Comparison of ENCODE assay signal across 9 cellular contexts in the genomic region with DNA sequence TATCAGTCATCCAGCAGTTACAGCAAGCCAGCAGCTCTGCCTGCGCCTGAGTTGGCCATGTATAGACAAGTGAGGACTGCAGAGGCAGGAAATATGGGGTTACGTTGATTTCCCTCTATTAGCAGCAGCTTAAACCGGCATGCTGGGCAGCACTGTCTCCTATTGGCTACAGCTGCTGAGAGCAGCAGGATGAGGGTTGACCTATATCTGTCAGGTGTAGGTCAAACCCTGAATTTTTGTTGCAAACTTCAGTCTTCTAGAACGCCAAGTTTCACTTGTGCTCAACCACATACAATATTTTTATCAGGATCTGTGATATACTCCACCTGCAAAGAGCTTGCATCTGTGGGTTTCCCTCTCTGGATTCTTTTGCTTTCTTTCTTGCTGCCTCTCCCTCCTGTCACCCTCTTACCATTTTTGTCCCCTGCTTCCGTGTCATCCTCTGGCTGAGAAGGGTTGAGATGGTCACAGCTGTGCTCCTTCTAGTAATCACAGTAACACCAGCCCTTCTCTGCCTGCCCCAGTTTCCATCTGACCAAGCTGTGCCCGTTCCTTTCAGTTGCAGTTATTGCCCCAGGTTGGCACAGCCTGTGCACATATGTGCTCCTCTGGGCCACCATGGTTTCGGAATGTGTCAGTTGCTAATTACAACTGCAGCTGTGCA. TPM values are rescaled to one million over a fixed set of nuclear protein-coding genes. Genes with fewer than 3 reads are reported as not detected.
DNase-seq lines count a peak whose midpoint lies in the region; ATAC-seq, FAIRE-seq and TF ChIP-seq lines count a peak whose summit lies in the region.
"Had no signal": no experiment of that assay in that cellular context is flagged by ENCODE, and none has a peak within 500 bp of the region (broad histone marks: within the 10 kb centered on the region; RNA-seq: fewer than 3 reads in every experiment).

No MANE protein-coding gene starts in this region.

- H3K79me2 ChIP-seq in MM.1S (ENCODE audit: low read length) (no peaks in the 10 kb centered on the region), mammary epithelial cell (ENCODE audit: insufficient read depth, low read length) (no peaks in the 10 kb centered on the region)

- peak overlapping the region; percentile 48 for H2AFZ ChIP-seq in MM.1S (ENCODE audit: low read length)
- H2AFZ ChIP-seq in mammary epithelial cell (ENCODE audit: low read depth, low read length) = no peak overlapping the region

- CTCF ChIA-PET in mammary epithelial cell (lab: Charles Lee; ENCODE audit: low non-redundant PET) = no interaction called here

- DNase-seq in GM12892 (ENCODE audit: insufficient read length) (peak; percentile 31), MM.1S (peak; percentile 97), NCI-H2081 treated with DMSO at 0.1 percent for 48 hours (lab: John Stamatoyannopoulos, UW) (no peak), mammary epithelial cell (no peak), NCI-H2196 (lab: John Stamatoyannopoulos, UW; ENCODE audit: unreplicated experiment) (no peak)
- DNase-seq in activated effector memory CD4-positive, alpha-beta T cell treated with anti-CD3 and anti-CD28 coated beads, Interleukin-2, amount 50 U/mL, for 16 hours = peak; percentile 82
- peak; percentile 18 to 50 (median 24) for DNase-seq in stimulated activated CD4-positive, alpha-beta T cell treated with anti-CD3 and anti-CD28 coated beads, Interleukin-12 subunit alpha, Interleukin-12 subunit beta, amount 100 ng/mL, for 48 hours (ENCODE audit: low read depth in 2 of 3, low spot score in 1 of 3)
- DNase-seq: right cardiac atrium had no signal

- no peaks in the 10 kb centered on the region for H3K36me3 ChIP-seq in MM.1S (replicated peaks; ENCODE audit: insufficient read depth, low read length)
- no peaks in the 10 kb centered on the region for H3K36me3 ChIP-seq in mammary epithelial cell (ENCODE audit: insufficient read depth, low read length)

- no peaks in the 10 kb centered on the region for H4K20me1 ChIP-seq in MM.1S (ENCODE audit: insufficient read depth, low read length)
- no peaks in the 10 kb centered on the region for H4K20me1 ChIP-seq in mammary epithelial cell (ENCODE audit: insufficient read depth, low read length)

- ATAC-seq in GM21619 (IDR thresholded peaks at IDR 0.05; ENCODE audit: unreplicated experiment) = peak; percentile 86

- peak overlapping the region; percentile 87 for H3K4me2 ChIP-seq in MM.1S (ENCODE audit: low read depth, low read length)
- H3K4me2 ChIP-seq in mammary epithelial cell (ENCODE audit: insufficient read depth, low read depth, low read length) = no peak overlapping the region

- peak; percentile 67; the same call in 1 of the 2 replicates for TF ChIP-seq POLR2A in GM12892 (IDR thresholded peaks at IDR 0.05; ENCODE audit: low read depth, low read length)

- no peak for TF ChIP-seq CTCF in MM.1S (IDR thresholded peaks at IDR 0.05; ENCODE audit: low read length)
- no peak for TF ChIP-seq CTCF in mammary epithelial cell (conservative IDR thresholded peaks at IDR 0.05 in 1 of 2, IDR thresholded peaks at IDR 0.05 in 1 of 2; ENCODE audit: extremely low read depth in 1 of 2, insufficient read depth in 1 of 2, low read depth in 1 of 2, low read length in 2 of 2)

- H3K27me3 ChIP-seq in MM.1S (replicated peaks; ENCODE audit: insufficient read depth, low read length) = no peaks in the 10 kb centered on the region
- H3K27me3 ChIP-seq in mammary epithelial cell (ENCODE audit: insufficient read depth, low read length) = no peaks in the 10 kb centered on the region

- 78% methylated on average over 7 of the region's 7 CpGs for WGBS in mammary epithelial cell (ENCODE audit: low coverage, missing lambda C conversion rate)

- FAIRE-seq in GM12892 (lab: Jason Lieb, UNC) = peak; percentile 99

- H3K9ac ChIP-seq in MM.1S (ENCODE audit: low read length) = peak overlapping the region; percentile 57
- H3K9ac ChIP-seq in mammary epithelial cell (ENCODE audit: insufficient read depth, low read length) = no peak overlapping the region

- dilution Hi-C loops in mammary epithelial cell (cut with HindIII; ENCODE audit: low sequenced_read_pairs) = no loop called here

- H3F3A ChIP-seq in MM.1S (ENCODE audit: insufficient read depth, low read length) = peaks cover 34% of the 10 kb centered on the region

- H3K27ac ChIP-seq in MM.1S (ENCODE audit: low read length) = peak overlapping the region; percentile 94
- no peak overlapping the region for H3K27ac ChIP-seq in mammary epithelial cell (ENCODE audit: insufficient read depth, low read depth, low read length)

- H3K4me1 ChIP-seq in MM.1S (ENCODE audit: low read length) = peaks cover 36% of the 10 kb centered on the region
- peaks cover 6% of the 10 kb centered on the region for H3K4me1 ChIP-seq in mammary epithelial cell (ENCODE audit: insufficient read depth, low read length)

- in situ Hi-C loops in mammary epithelial cell (cut with MboI; ENCODE audit: low sequenced_read_pairs in 2 of 2) = no loop called here

- H3K9me3 ChIP-seq in MM.1S (replicated peaks; ENCODE audit: insufficient read depth, low read length) (no peaks in the 10 kb centered on the region), mammary epithelial cell (replicated peaks; ENCODE audit: insufficient read depth, low read length) (no peaks in the 10 kb centered on the region)

- intact Hi-C loops in mammary epithelial cell (cut with micrococcal nuclease) = no loop called here

- H3K4me3 ChIP-seq in MM.1S (ENCODE audit: low read length) (peak overlapping the region; percentile 52), mammary epithelial cell (replicated peaks in 1 of 3; ENCODE audit: insufficient read depth in 1 of 3, low read depth in 2 of 3, low read length in 3 of 3) (no peak overlapping the region)

- no TSS peak for BruUV-seq in mammary epithelial cell (replicated peaks; lab: Mats Ljungman, UMichigan)

- H3K9me2 ChIP-seq in MM.1S (replicated peaks; ENCODE audit: insufficient read depth, low read length) = no peaks in the 10 kb centered on the region

RNA-seq across cellular contexts. Expression of a gene that starts 23.8 kb away (rescaled TPM):
- polyA plus RNA-seq in GM12892 (2012; ENCODE audit: missing spikeins) = 49.8 TPM
- 10 to 100 TPM in 1 of 2 donors, 1 to 10 TPM in 1; 7.0 to 14.6 TPM for total RNA-seq in mammary epithelial cell
- 6.4 TPM for polyA plus RNA-seq in mammary epithelial cell
- 56.6 TPM for polyA minus RNA-seq in mammary epithelial cell

Comparison
In these comparisons a context has a peak if more than half of its experiments do, and no peak if none do; other contexts are left out.
1. DNase-seq: peak in GM12892 (single experiment), MM.1S (single experiment), activated effector memory CD4-positive, alpha-beta T cell treated with anti-CD3 and anti-CD28 coated beads, Interleukin-2, amount 50 U/mL, for 16 hours (single experiment) and stimulated activated CD4-positive, alpha-beta T cell treated with anti-CD3 and anti-CD28 coated beads, Interleukin-12 subunit alpha, Interleukin-12 subunit beta, amount 100 ng/mL, for 48 hours (3 of 3); none in NCI-H2081 treated with DMSO at 0.1 percent for 48 hours (single experiment), mammary epithelial cell (single experiment) and NCI-H2196 (single experiment).